19 cellular contexts compared by ENCODE assay signal in genomic region chr16:13835935-13836334, GRCh38.
"Had no signal": no experiment of that assay in that cellular context is flagged by ENCODE, and none has a peak within 500 bp of the region (broad histone marks: within the 10 kb centered on the region; RNA-seq: fewer than 3 reads in every experiment).

No MANE protein-coding gene starts in this region.

- H3K9me3 Mint-ChIP-seq: activated CD4-positive, alpha-beta memory T cell treated with anti-CD3 and anti-CD28 coated beads for 36 hours; activated CD4-positive, alpha-beta T cell treated with anti-CD3 and anti-CD28 coated beads, Interleukin-2, amount 10 ng/mL, durations not matched to agents 7 days and 5 days; activated T-cell treated with anti-CD3 and anti-CD28 coated beads, Interleukin-2, amount 50 U/mL, for 4 hours had no signal

- H3K36me3 Mint-ChIP-seq: activated CD4-positive, alpha-beta memory T cell treated with anti-CD3 and anti-CD28 coated beads for 36 hours; activated naive CD8-positive, alpha-beta T cell; T-cell had no signal

- ATAC-seq: activated T-cell treated with anti-CD3 and anti-CD28 coated beads, Interleukin-2, amount 50 U/mL, for 4 hours; Right ventricle myocardium inferior; T-cell had no signal

- DNase-seq: activated CD4-positive, alpha-beta memory T cell treated with anti-CD3 and anti-CD28 coated beads for 36 hours; activated CD4-positive, alpha-beta T cell treated with anti-CD3 and anti-CD28 coated beads, Interleukin-2, amount 10 ng/mL, durations not matched to agents 7 days and 5 days; activated CD4-positive, CD25-positive, alpha-beta regulatory T cell; activated CD8-positive, alpha-beta memory T cell treated with anti-CD3 and anti-CD28 coated beads for 24 hours; activated effector memory CD4-positive, alpha-beta T cell treated with anti-CD3 and anti-CD28 coated beads, Interleukin-2, amount 50 U/mL, for 16 hours; activated naive CD4-positive, alpha-beta T cell treated with Interleukin-2 at 50 U/mL for 16 hours; activated T-cell treated with anti-CD3 and anti-CD28 coated beads, Interleukin-2, amount 50 U/mL, for 4 hours; cerebellar nuclear complex; KG1; MV-4-11; NCI-H1092 treated with DMSO at 0.1 percent for 48 hours; NCI-H1417 treated with DMSO at 0.1 percent for 48 hours; NCI-H1694; NCI-H2029; NCI-H446; NCI-H524; T-cell had no signal

- H3K4me1 Mint-ChIP-seq: activated CD4-positive, alpha-beta T cell treated with anti-CD3 and anti-CD28 coated beads, Interleukin-2, amount 10 ng/mL, durations not matched to agents 7 days and 5 days; T-cell had no signal

- H3K4me3 Mint-ChIP-seq: activated CD4-positive, alpha-beta memory T cell treated with anti-CD3 and anti-CD28 coated beads for 36 hours; activated CD4-positive, alpha-beta T cell treated with anti-CD3 and anti-CD28 coated beads, Interleukin-2, amount 10 ng/mL, durations not matched to agents 7 days and 5 days; activated naive CD8-positive, alpha-beta T cell; activated T-cell treated with anti-CD3 and anti-CD28 coated beads, Interleukin-2, amount 50 U/mL, for 4 hours; T-cell had no signal

- H3K27me3 Mint-ChIP-seq: activated CD4-positive, alpha-beta T cell treated with anti-CD3 and anti-CD28 coated beads, Interleukin-2, amount 10 ng/mL, durations not matched to agents 7 days and 5 days had no signal

- H3K27ac Mint-ChIP-seq: activated CD4-positive, alpha-beta memory T cell treated with anti-CD3 and anti-CD28 coated beads for 36 hours; activated CD4-positive, alpha-beta T cell treated with anti-CD3 and anti-CD28 coated beads, Interleukin-2, amount 10 ng/mL, durations not matched to agents 7 days and 5 days; activated naive CD8-positive, alpha-beta T cell; T-cell had no signal
